In the genomic region with DNA sequence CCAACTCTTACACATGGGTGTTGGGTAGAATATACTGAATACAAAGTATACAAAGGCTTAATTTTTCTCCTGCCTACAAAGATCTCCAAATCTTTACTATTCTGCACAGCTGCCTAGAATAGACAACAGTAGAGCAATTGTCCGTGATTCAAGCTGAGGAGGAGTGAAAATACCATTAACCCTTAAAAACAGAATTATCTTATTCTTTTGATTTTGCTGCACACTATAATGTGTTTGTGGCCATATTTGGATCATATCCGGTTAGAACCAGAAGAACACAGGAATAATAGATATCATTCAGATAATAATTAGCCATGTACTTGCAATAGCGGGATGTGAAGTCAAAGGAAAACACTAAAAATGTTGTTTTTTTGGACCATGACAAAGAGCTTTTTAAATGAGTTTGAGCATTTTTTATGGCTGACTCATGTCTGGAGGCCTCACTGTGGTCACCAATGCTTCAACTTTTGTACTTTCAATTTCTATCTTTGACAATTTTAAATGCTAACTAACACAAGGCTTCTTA, we compare ENCODE assay signal across 9 cellular contexts.
DNase-seq lines count a peak whose midpoint lies in the region; ATAC-seq, FAIRE-seq and TF ChIP-seq lines count a peak whose summit lies in the region.
"Had no signal": no experiment of that assay in that cellular context is flagged by ENCODE, and none has a peak within 500 bp of the region (broad histone marks: within the 10 kb centered on the region; RNA-seq: fewer than 3 reads in every experiment).

No MANE protein-coding gene starts in this region.

- H3K9me3 ChIP-seq in osteoblast (ENCODE audit: low read depth, low read length): no peaks in the 10 kb centered on the region

- H3K4me3 ChIP-seq in osteoblast (ENCODE audit: insufficient read depth, low read length): peak overlapping the region; percentile 59

- no peaks in the 10 kb centered on the region for H4K20me1 ChIP-seq in osteoblast (ENCODE audit: insufficient read depth, low read length)

- no peak for FAIRE-seq in GM19239 (lab: Jason Lieb, UNC)
- FAIRE-seq: islet of Langerhans had no signal

- H3K36me3 ChIP-seq in osteoblast (ENCODE audit: insufficient read depth, low read length): no peaks in the 10 kb centered on the region

- TF ChIP-seq CTCF in osteoblast (IDR thresholded peaks at IDR 0.05; ENCODE audit: extremely low read depth, low read depth, low read length): no peak

- H3K27ac ChIP-seq in osteoblast (ENCODE audit: low read depth, low read length): peak overlapping the region; percentile 79

- ATAC-seq in HG03095 (IDR thresholded peaks at IDR 0.05; ENCODE audit: unreplicated experiment): peak; percentile 77

- peak overlapping the region; percentile 78 for H3K4me2 ChIP-seq in osteoblast (ENCODE audit: insufficient read depth, low read length)

- no peaks in the 10 kb centered on the region for H3K27me3 ChIP-seq in osteoblast (ENCODE audit: insufficient read depth, low read length)

- peak; percentile 27 for DNase-seq in GM19239 (ENCODE audit: insufficient read length, low spot score)
- DNase-seq in astrocyte of the hippocampus (ENCODE audit: low read depth, low spot score): peak; percentile 88
- peak; percentile 19 for DNase-seq in osteoblast (ENCODE audit: insufficient read length, low spot score, missing footprints)
- DNase-seq in NCI-H2107 (lab: John Stamatoyannopoulos, UW): no peak
- DNase-seq in NCI-H1092 (lab: John Stamatoyannopoulos, UW): no peak
- DNase-seq in NCI-H748 treated with DMSO at 0.1 percent for 48 hours (lab: John Stamatoyannopoulos, UW): no peak
- DNase-seq in activated T-cell treated with anti-CD3 and anti-CD28 coated beads for 4 hours: no peak

- H2AFZ ChIP-seq in osteoblast (ENCODE audit: low read length): peak overlapping the region; percentile 48

- H3K79me2 ChIP-seq in osteoblast (ENCODE audit: insufficient read depth, low read length): no peaks in the 10 kb centered on the region

- peaks cover 26% of the 10 kb centered on the region for H3K4me1 ChIP-seq in osteoblast (ENCODE audit: insufficient read depth, low read length)

Comparison
In these comparisons a context has a peak if more than half of its experiments do, and no peak if none do; other contexts are left out.
1. DNase-seq: peak in GM19239 (single experiment), astrocyte of the hippocampus (single experiment) and osteoblast (single experiment); none in NCI-H2107 (single experiment), NCI-H1092 (single experiment), NCI-H748 treated with DMSO at 0.1 percent for 48 hours (single experiment) and activated T-cell treated with anti-CD3 and anti-CD28 coated beads for 4 hours (single experiment).